ENCODE assay signal across 1 cellular context in the genomic region with DNA sequence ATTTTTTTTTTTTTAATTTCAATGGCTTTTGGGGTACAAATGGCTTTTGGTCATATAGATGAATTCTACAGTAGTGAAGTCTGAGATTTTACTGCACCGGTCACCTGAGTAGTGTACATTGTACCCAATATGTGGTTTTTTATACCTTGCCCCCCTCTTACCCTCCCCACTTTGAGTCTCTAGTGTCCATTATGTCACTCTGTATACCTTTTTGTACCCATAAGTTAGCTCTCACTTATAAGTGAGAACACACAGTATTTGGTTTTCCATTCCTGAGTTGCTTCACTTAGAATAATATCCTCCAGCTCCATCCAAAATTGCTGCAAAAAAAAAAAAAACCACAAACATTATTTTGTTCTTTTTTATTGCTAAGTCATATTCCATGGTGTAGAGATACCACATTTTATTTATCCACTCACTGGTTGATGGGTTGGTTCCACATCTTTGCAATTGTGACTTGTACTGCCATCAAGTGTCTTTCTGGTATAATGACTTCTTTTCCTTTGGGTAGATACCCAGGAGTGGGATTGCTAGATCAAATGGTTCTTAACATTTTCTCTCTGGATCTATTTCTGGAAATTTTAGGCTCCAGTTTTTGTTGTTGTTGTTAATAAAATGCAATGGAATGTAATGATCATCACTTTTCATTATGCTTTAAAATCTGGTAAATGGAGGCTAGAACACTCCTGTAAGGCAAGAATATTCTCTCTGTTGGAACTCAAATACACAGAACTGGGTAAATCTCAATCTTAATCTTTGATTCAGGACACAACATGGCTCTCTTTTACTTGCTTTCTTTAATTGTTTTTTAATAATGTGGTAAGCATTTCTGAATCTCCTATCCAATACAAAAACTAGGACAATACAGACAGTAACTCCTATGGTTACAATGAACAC.
TF ChIP-seq lines count a peak whose summit lies in the region.

No MANE protein-coding gene starts in this region.

TF ChIP-seq in HCT116, 20 proteins besides CTCF, POLR2A, EP300 and RAD21:
- TF ChIP-seq SIN3A (IDR thresholded peaks at IDR 0.05; ENCODE audit: low read depth): 0 out of 2 replicates have a peak, but pooled peaks have one; percentile 28
- no peak for TF ChIP-seq POLR2AphosphoS5 (IDR thresholded peaks at IDR 0.05; ENCODE audit: low read depth, low read length)
